In genomic region chr2:144444418-144444817, GRCh38 we compare ENCODE assay signal across 13 cellular contexts.
DNase-seq lines count a peak whose midpoint lies in the region; ATAC-seq and TF ChIP-seq lines count a peak whose summit lies in the region.
"Had no signal": no experiment of that assay in that cellular context is flagged by ENCODE, and none has a peak within 500 bp of the region (broad histone marks: within the 10 kb centered on the region; RNA-seq: fewer than 3 reads in every experiment).

No MANE protein-coding gene starts in this region.

- H3K4me1 ChIP-seq in HUES6 (ENCODE audit: control insufficient read depth, insufficient read depth, low read length): peaks cover 60% of the 10 kb centered on the region
- H3K4me1 ChIP-seq in stomach: peaks cover 0 to 34% (median 4%) of the 10 kb centered on the region in 4 donors

- H3K36me3 ChIP-seq in HUES6 (ENCODE audit: control insufficient read depth, insufficient read depth, low read length) (no peaks in the 10 kb centered on the region), stomach (no peaks in the 10 kb centered on the region)

- DNase-seq in iPS-NIHi7 (ENCODE audit: extremely low spot score): peak; percentile 41
- no peak for DNase-seq in stomach
- no peak for DNase-seq in effector CD8-positive, alpha-beta T cell (lab: John Stamatoyannopoulos, UW)
- no peak for DNase-seq in NCI-H1694 treated with DMSO at 0.1 percent for 48 hours (lab: John Stamatoyannopoulos, UW)
- DNase-seq in C1 segment of cervical spinal cord (lab: John Stamatoyannopoulos, UW): no peak
- DNase-seq: psoas muscle; stimulated activated CD4-positive, alpha-beta T cell treated with anti-CD3 and anti-CD28 coated beads, Interleukin-2, amount 100 ng/mL, for 48 hours; stimulated activated naive CD4-positive, alpha-beta T cell treated with Interleukin-2 at 50 U/mL for 16 hours; T-helper 9 cell had no signal

- intact Hi-C loops in stomach (cut with DNase I; ENCODE audit: low total_unique reads): no loop called here

- H3K9me3 ChIP-seq in HUES6 (ENCODE audit: control insufficient read depth, insufficient read depth, low read depth, low read length) (peaks cover 4% of the 10 kb centered on the region; the same call in 1 of the 2 replicates), stomach (no peaks in the 10 kb centered on the region)
- H3K9me3 ChIP-seq: psoas muscle had no signal

- TF ChIP-seq POLR2A in stomach (IDR thresholded peaks at IDR 0.05): no peak

- H3K9ac ChIP-seq in HUES6 (ENCODE audit: low read length): no peak overlapping the region

- H3K27ac ChIP-seq in HUES6 (ENCODE audit: low read depth, low read length): peak overlapping the region; percentile 25; the same call in 1 of the 2 replicates
- peak overlapping the region; percentile 52 for H3K27ac ChIP-seq in adipose tissue (ENCODE audit: low read depth, low read length)
- peak overlapping the region in 3 of 5 donors; percentile 20 to 48 (median 46) for H3K27ac ChIP-seq in stomach
- H3K27ac ChIP-seq: psoas muscle, RWPE1 had no signal

- WGBS in adipose tissue, 3 donors: 69 to 74% (median 71%) methylated on average over 1 of the region's 1 CpG
- 50 to 73% (median 65%) methylated on average over 1 of the region's 1 CpG for WGBS in stomach, 5 donors

- no peak for ATAC-seq in HG02678 (IDR thresholded peaks at IDR 0.05; ENCODE audit: unreplicated experiment)
- ATAC-seq: psoas muscle had no signal

- no peak for TF ChIP-seq CTCF in stomach (IDR thresholded peaks at IDR 0.05)

- peak overlapping the region; percentile 3; the same call in 1 of the 2 replicates for H3K4me3 ChIP-seq in HUES6 (ENCODE audit: low read depth, low read length)
- H3K4me3 ChIP-seq in stomach: no peak overlapping the region
- H3K4me3 ChIP-seq: psoas muscle had no signal

- H3K27me3 ChIP-seq in HUES6 (ENCODE audit: control insufficient read depth, insufficient read depth, low read length): peaks cover 7% of the 10 kb centered on the region; the same call in 1 of the 2 replicates
- no peaks in the 10 kb centered on the region for H3K27me3 ChIP-seq in stomach

- TF ChIP-seq EP300 in stomach (IDR thresholded peaks at IDR 0.05): no peak
